ENCODE assay signal across 1 cellular context in the genomic region with DNA sequence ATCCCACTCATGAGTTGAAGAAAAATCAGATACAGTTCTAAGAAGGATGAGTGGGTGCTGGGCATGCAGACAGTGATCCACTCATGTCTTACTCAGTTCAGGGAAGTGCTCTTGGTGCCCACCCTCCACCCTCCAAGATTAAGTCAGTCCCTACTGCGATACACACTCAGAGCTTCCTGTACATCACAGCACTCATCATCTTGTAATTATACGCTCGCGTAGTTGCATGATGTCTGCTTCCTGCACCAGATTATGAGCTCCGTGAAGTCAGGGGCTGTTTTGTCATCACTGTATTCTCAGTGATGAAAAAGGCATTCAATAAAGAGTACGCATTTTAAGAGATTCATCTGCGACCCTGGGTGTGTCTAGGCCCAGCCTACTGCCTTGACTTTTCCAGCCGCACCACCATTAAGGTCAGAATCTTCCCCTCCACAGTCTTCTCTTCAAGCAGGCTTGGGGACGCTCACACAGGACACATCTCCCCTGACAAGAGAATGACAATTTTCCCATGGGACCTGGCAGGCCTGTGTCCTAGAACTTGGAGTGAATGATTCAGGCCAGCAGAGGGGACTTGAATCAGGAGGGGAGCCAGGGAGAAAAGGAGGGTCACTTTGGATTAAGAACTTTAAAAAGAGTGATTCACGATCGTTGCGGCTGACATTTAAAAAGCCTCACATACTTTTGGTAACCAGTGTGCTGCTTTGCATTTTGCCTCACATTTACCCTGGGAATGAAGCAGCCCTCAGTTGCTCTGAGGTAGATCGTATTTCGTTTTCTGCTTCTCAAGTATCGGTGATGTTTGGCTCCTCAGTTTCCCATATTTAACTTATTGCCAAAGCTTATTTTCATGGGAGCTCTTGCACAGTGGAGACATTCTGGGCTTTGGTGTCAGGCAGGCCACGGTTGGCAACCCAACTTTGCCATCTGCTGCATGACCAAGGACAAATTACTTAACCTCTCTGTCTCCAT.
TF ChIP-seq lines count a peak whose summit lies in the region.

No MANE protein-coding gene starts in this region.

TF ChIP-seq in K562, 482 proteins besides CTCF, POLR2A, EP300 and RAD21:
- TF ChIP-seq, protein P1, sequence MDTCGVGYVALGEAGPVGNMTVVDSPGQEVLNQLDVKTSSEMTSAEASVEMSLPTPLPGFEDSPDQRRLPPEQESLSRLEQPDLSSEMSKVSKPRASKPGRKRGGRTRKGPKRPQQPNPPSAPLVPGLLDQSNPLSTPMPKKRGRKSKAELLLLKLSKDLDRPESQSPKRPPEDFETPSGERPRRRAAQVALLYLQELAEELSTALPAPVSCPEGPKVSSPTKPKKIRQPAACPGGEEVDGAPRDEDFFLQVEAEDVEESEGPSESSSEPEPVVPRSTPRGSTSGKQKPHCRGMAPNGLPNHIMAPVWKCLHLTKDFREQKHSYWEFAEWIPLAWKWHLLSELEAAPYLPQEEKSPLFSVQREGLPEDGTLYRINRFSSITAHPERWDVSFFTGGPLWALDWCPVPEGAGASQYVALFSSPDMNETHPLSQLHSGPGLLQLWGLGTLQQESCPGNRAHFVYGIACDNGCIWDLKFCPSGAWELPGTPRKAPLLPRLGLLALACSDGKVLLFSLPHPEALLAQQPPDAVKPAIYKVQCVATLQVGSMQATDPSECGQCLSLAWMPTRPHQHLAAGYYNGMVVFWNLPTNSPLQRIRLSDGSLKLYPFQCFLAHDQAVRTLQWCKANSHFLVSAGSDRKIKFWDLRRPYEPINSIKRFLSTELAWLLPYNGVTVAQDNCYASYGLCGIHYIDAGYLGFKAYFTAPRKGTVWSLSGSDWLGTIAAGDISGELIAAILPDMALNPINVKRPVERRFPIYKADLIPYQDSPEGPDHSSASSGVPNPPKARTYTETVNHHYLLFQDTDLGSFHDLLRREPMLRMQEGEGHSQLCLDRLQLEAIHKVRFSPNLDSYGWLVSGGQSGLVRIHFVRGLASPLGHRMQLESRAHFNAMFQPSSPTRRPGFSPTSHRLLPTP (IDR thresholded peaks at IDR 0.05; ENCODE audit: borderline replicate concordance, extremely low read depth, insufficient read length), result no peak
- TF ChIP-seq SAP30 (IDR thresholded peaks at IDR 0.05; ENCODE audit: borderline replicate concordance, insufficient read depth, low read depth, low read length, poor library complexity, severe bottlenecking) (no peak), KAT2B (IDR thresholded peaks at IDR 0.05; ENCODE audit: low read depth, low read length) (no peak), KHSRP (IDR thresholded peaks at IDR 0.05) (no peak), MAFK (IDR thresholded peaks at IDR 0.05; ENCODE audit: low read length) (no peak), GTF2A2 (tag; IDR thresholded peaks at IDR 0.05) (no peak), SMARCC2 (IDR thresholded peaks at IDR 0.05; ENCODE audit: low read depth) (no peak), CSDE1 (IDR thresholded peaks at IDR 0.05) (no peak), MYNN (IDR thresholded peaks at IDR 0.05) (no peak), MYNN (CRISPR knock-in tag; IDR thresholded peaks at IDR 0.05) (no peak), ZNF143 (CRISPR knock-in tag; IDR thresholded peaks at IDR 0.05) (no peak), FUS (optimal IDR thresholded peaks at IDR 0.05; ENCODE audit: low read depth, low read length) (no peak), SP2 (IDR thresholded peaks at IDR 0.05; ENCODE audit: extremely low read depth, low read depth, low read length, poor library complexity, severe bottlenecking) (no peak)
- TF ChIP-seq, protein P2, sequence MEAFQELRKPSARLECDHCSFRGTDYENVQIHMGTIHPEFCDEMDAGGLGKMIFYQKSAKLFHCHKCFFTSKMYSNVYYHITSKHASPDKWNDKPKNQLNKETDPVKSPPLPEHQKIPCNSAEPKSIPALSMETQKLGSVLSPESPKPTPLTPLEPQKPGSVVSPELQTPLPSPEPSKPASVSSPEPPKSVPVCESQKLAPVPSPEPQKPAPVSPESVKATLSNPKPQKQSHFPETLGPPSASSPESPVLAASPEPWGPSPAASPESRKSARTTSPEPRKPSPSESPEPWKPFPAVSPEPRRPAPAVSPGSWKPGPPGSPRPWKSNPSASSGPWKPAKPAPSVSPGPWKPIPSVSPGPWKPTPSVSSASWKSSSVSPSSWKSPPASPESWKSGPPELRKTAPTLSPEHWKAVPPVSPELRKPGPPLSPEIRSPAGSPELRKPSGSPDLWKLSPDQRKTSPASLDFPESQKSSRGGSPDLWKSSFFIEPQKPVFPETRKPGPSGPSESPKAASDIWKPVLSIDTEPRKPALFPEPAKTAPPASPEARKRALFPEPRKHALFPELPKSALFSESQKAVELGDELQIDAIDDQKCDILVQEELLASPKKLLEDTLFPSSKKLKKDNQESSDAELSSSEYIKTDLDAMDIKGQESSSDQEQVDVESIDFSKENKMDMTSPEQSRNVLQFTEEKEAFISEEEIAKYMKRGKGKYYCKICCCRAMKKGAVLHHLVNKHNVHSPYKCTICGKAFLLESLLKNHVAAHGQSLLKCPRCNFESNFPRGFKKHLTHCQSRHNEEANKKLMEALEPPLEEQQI (IDR thresholded peaks at IDR 0.05), result no peak
- TF ChIP-seq, protein P3, sequence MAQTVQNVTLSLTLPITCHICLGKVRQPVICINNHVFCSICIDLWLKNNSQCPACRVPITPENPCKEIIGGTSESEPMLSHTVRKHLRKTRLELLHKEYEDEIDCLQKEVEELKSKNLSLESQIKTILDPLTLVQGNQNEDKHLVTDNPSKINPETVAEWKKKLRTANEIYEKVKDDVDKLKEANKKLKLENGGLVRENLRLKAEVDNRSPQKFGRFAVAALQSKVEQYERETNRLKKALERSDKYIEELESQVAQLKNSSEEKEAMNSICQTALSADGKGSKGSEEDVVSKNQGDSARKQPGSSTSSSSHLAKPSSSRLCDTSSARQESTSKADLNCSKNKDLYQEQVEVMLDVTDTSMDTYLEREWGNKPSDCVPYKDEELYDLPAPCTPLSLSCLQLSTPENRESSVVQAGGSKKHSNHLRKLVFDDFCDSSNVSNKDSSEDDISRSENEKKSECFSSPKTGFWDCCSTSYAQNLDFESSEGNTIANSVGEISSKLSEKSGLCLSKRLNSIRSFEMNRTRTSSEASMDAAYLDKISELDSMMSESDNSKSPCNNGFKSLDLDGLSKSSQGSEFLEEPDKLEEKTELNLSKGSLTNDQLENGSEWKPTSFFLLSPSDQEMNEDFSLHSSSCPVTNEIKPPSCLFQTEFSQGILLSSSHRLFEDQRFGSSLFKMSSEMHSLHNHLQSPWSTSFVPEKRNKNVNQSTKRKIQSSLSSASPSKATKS (CRISPR knock-in tag; IDR thresholded peaks at IDR 0.05), result no peak
